ENCODE assay signal across 22 cellular contexts in the genomic region with DNA sequence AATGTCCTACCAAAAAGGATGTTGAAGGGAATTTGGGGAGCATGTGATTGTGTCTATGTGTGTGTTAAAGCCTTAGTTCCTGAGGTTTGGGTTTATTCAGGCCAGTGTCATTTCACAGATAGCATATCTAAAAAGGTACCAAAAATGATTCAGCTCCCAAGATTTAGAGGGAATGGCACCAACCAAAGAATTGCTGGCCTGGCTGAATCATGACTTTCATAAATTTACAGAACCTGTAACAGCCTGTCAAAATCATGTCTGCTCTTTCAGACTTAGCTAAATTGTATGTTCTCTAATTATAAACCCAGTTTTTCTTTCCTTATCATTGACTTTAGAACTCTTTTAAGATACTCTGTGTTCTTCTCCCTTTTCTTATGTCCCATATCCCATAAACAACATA.
"Had no signal": no experiment of that assay in that cellular context is flagged by ENCODE, and none has a peak within 500 bp of the region (broad histone marks: within the 10 kb centered on the region; RNA-seq: fewer than 3 reads in every experiment).

No MANE protein-coding gene starts in this region.

- H3K27ac ChIP-seq: body of pancreas, Peyer's patch had no signal

- H3K27me3 ChIP-seq: body of pancreas, Peyer's patch had no signal

- H3K4me3 ChIP-seq: body of pancreas, Peyer's patch had no signal

- H3K4me1 ChIP-seq: body of pancreas, Peyer's patch had no signal

- H3K36me3 ChIP-seq: Peyer's patch had no signal

- DNase-seq: activated CD4-positive, alpha-beta T cell treated with anti-CD3 and anti-CD28 coated beads, Interleukin-2, amount 10 ng/mL, durations not matched to agents 24 days and 14 days; activated CD4-positive, alpha-beta T cell treated with anti-CD3 and anti-CD28 coated beads, Interleukin-2, amount 50 U/mL, for 4 hours; activated CD8-positive, alpha-beta T cell treated with anti-CD3 and anti-CD28 coated beads for 36 hours; activated gamma-delta T cell; activated naive CD4-positive, alpha-beta T cell treated with Interleukin-2 at 50 U/mL for 16 hours; activated naive CD8-positive, alpha-beta T cell treated with anti-CD3 and anti-CD28 coated beads, Interleukin-2, amount 10 ng/mL, durations not matched to agents 7 days and 5 days; activated T-cell treated with anti-CD3 and anti-CD28 coated beads, Interleukin-2, amount 50 U/mL, for 1 hour; activated T-cell treated with anti-CD3 and anti-CD28 coated beads, Interleukin-2, amount 50 U/mL, for 72 hours; body of pancreas; central memory CD4-positive, alpha-beta T cell; NCI-H1105 treated with DMSO at 0.1 percent for 48 hours; NCI-H1436; NCI-H1694; NCI-H1930; NCI-H2081 treated with DMSO at 0.1 percent for 48 hours; NCI-H345; NCI-H524 treated with DMSO at 0.1 percent for 48 hours; Peyer's patch; Right ventricle myocardium superior; RPMI8226 had no signal

- FAIRE-seq: astrocyte, TTC549 had no signal

- ATAC-seq: activated CD8-positive, alpha-beta T cell treated with anti-CD3 and anti-CD28 coated beads for 36 hours; activated T-cell treated with anti-CD3 and anti-CD28 coated beads, Interleukin-2, amount 50 U/mL, for 72 hours; body of pancreas had no signal

- H3K9me3 ChIP-seq: body of pancreas, Peyer's patch had no signal
